In genomic region chr16:52547001-52547833, GRCh38 we compare ENCODE assay signal across 1 cellular context.
TF ChIP-seq lines count a peak whose summit lies in the region.

Gene TOX3 (minus strand): TSS chr16:52547143. CDS start chr16:52546723, 420 bp downstream.

TF ChIP-seq in HEK293, 187 proteins besides CTCF, POLR2A, EP300 and RAD21 (continued from another document):
- TF ChIP-seq BCL6B (tag by site-specific recombination; IDR thresholded peaks at IDR 0.05): no peak
- no peak for TF ChIP-seq ZNF560 (tag by site-specific recombination; IDR thresholded peaks at IDR 0.05; ENCODE audit: borderline replicate concordance)
- 0 out of 2 replicates have a peak, but pooled peaks have one; percentile 47 for TF ChIP-seq PATZ1 (tag by site-specific recombination; IDR thresholded peaks at IDR 0.05)
- 0 out of 2 replicates have a peak, but pooled peaks have one; percentile 7 for TF ChIP-seq GLIS1 (tag by site-specific recombination; IDR thresholded peaks at IDR 0.05)
- no peak for TF ChIP-seq FEZF1 (tag by site-specific recombination; IDR thresholded peaks at IDR 0.05)
